ENCODE assay signal across 18 cellular contexts in the genomic region with DNA sequence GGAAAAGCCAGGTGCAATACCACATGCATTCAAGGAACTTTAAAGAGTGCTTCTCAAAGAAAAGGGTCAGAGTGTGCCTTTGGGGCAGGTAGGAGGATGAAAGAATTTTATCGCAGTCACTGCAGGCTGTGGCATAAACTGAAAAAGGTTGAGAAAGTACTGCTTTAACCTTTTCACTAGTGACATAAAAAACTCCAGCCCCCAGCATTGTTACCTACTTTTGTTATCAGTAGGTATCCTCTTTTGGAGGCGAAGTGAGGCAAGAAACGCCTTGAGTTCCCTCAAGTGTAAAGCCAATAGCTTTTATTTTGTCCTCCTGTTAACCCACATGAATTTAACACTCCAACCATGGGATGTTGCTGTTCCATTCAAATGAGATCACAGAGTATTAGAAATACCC.
A peak's percentile ranks its signal among the peaks of the same experiment; 100 is the strongest.
DNase-seq lines count a peak whose midpoint lies in the region; ATAC-seq and TF ChIP-seq lines count a peak whose summit lies in the region.
"Had no signal": no experiment of that assay in that cellular context is flagged by ENCODE, and none has a peak within 500 bp of the region (broad histone marks: within the 10 kb centered on the region; RNA-seq: fewer than 3 reads in every experiment).

No MANE protein-coding gene starts in this region.

- DNase-seq in ELF-1 (ENCODE audit: low read depth, low spot score) (peak; percentile 44), trophoblast cell (peak; percentile 18 to 70), vagina (ENCODE audit: extremely low spot score in 2 of 2) (no peak)
- DNase-seq in Jurkat, Clone E6-1 (ENCODE audit: low read depth, low spot score) = peak; percentile 68
- DNase-seq in stimulated activated CD4-positive, alpha-beta T cell treated with anti-CD3 and anti-CD28 coated beads, Interleukin-4, amount 100 ng/mL, for 1 hour = no peak
- DNase-seq: Caco-2, EL, KG1, NCI-H1048, NCI-H1436 treated with DMSO at 0.1 percent for 48 hours, NCI-H2029 treated with DMSO at 0.1 percent for 48 hours, NCI-H2171 treated with DMSO at 0.1 percent for 48 hours, NCI-H446 treated with DMSO at 0.1 percent for 48 hours, NCI-H748 treated with DMSO at 0.1 percent for 48 hours had no signal

- TF ChIP-seq CTCF in vagina (IDR thresholded peaks at IDR 0.05) = no peak

- H3K4me2 ChIP-seq in trophoblast cell (ENCODE audit: low read length) = no peak overlapping the region

- H2BK5ac ChIP-seq in trophoblast cell (ENCODE audit: low read depth, low read length, poor library complexity) = no peak overlapping the region

- H3K27ac ChIP-seq in trophoblast cell (ENCODE audit: low read depth, low read length) = peak overlapping the region; percentile 14
- H3K27ac ChIP-seq in vagina = no peak overlapping the region
- H3K27ac ChIP-seq: C4-2B, SJSA1 had no signal

- ATAC-seq in GM18858 (IDR thresholded peaks at IDR 0.05; ENCODE audit: unreplicated experiment) (peak; percentile 51), GM21786 (IDR thresholded peaks at IDR 0.05; ENCODE audit: unreplicated experiment) (no peak)

- TF ChIP-seq POLR2A in vagina (IDR thresholded peaks at IDR 0.05) = no peak

- H3K4ac ChIP-seq in trophoblast cell (ENCODE audit: low read depth, low read length) = no peak overlapping the region

- H2AFZ ChIP-seq in trophoblast cell (ENCODE audit: insufficient read depth, low read length, poor library complexity) = no peak overlapping the region

- H4K91ac ChIP-seq in trophoblast cell (ENCODE audit: low read depth, low read length) = no peak overlapping the region

- H3K27me3 ChIP-seq in trophoblast cell (ENCODE audit: insufficient read depth, low read length) (no peaks in the 10 kb centered on the region), vagina (no peaks in the 10 kb centered on the region)
- H3K27me3 ChIP-seq: SJSA1 had no signal

- H4K8ac ChIP-seq in trophoblast cell (ENCODE audit: low read depth, low read length) = no peak overlapping the region

- intact Hi-C loops in vagina (cut with DNase I) = no loop called here

- H2BK120ac ChIP-seq in trophoblast cell (ENCODE audit: insufficient read depth, low read length, poor library complexity) = no peak overlapping the region

- no peaks in the 10 kb centered on the region for H3K79me2 ChIP-seq in trophoblast cell (ENCODE audit: control insufficient read depth, insufficient read depth, low read length, poor library complexity)

- H3K4me3 ChIP-seq in Jurkat, Clone E6-1 (ENCODE audit: low read length) = no peak overlapping the region
- H3K4me3 ChIP-seq in trophoblast cell (ENCODE audit: low read depth, low read length) (no peak overlapping the region), vagina (no peak overlapping the region)
- H3K4me3 ChIP-seq: SJSA1 had no signal

- H2BK12ac ChIP-seq in trophoblast cell (ENCODE audit: low read length) = no peak overlapping the region

- peaks cover 0 to 4% of the 10 kb centered on the region in 2 experiments for H3K4me1 ChIP-seq in trophoblast cell (ENCODE audit: control insufficient read depth in 1 of 2, insufficient read depth in 2 of 2, low read length in 2 of 2)
- H3K4me1 ChIP-seq in vagina = no peaks in the 10 kb centered on the region

- no peak overlapping the region for H3K18ac ChIP-seq in trophoblast cell (ENCODE audit: low read length)

- no peak overlapping the region for H4K12ac ChIP-seq in trophoblast cell (ENCODE audit: low read depth, low read length)

- no CpG with 5 or more reads among the region's 3 CpGs for WGBS in trophoblast cell (ENCODE audit: extremely low coverage, insufficient coverage, insufficient read length)

- H3K23ac ChIP-seq in trophoblast cell (ENCODE audit: low read length) = no peak overlapping the region

- H2AK5ac ChIP-seq in trophoblast cell (ENCODE audit: low read length) = no peak overlapping the region

- H3K79me1 ChIP-seq in trophoblast cell (ENCODE audit: low read length) = no peaks in the 10 kb centered on the region

- H3K36me3 ChIP-seq in trophoblast cell (ENCODE audit: control insufficient read depth in 1 of 2, insufficient read depth in 2 of 2, low read length in 2 of 2) = no peaks in the 10 kb centered on the region
- no peaks in the 10 kb centered on the region for H3K36me3 ChIP-seq in vagina
- H3K36me3 ChIP-seq: SJSA1 had no signal

- H3K9me3 ChIP-seq in trophoblast cell (ENCODE audit: insufficient read depth, low read depth, low read length) = no peaks in the 10 kb centered on the region
- H3K9me3 ChIP-seq in vagina = no peaks in the 10 kb centered on the region
- H3K9me3 ChIP-seq: Caco-2, SJSA1 had no signal

- H3K9ac ChIP-seq in trophoblast cell (ENCODE audit: low read length) = no peak overlapping the region

- no peak overlapping the region for H3K14ac ChIP-seq in trophoblast cell (ENCODE audit: low read length)

Comparison
In these comparisons a context has a peak if more than half of its experiments do, and no peak if none do; other contexts are left out.
1. DNase-seq: peak in ELF-1 (single experiment), Jurkat, Clone E6-1 (single experiment) and trophoblast cell (2 of 2); none in vagina (0 of 2) and stimulated activated CD4-positive, alpha-beta T cell treated with anti-CD3 and anti-CD28 coated beads, Interleukin-4, amount 100 ng/mL, for 1 hour (single experiment).